16 cellular contexts compared by ENCODE assay signal in genomic region chr6:83867043-83867442, GRCh38. TPM values are rescaled to one million over a fixed set of nuclear protein-coding genes. Genes with fewer than 3 reads are reported as not detected.
DNase-seq lines count a peak whose midpoint lies in the region; ATAC-seq and TF ChIP-seq lines count a peak whose summit lies in the region.
"Had no signal": no experiment of that assay in that cellular context is flagged by ENCODE, and none has a peak within 500 bp of the region (broad histone marks: within the 10 kb centered on the region; RNA-seq: fewer than 3 reads in every experiment).

No MANE protein-coding gene starts in this region.

- ATAC-seq in RWPE2 (ENCODE audit: low read depth), result no peak
- no peak for ATAC-seq in Right ventricle myocardium superior (ENCODE audit: poor library complexity)
- ATAC-seq: SK-N-SH treated with all-trans-retinoic acid at 6 μM for 48 hours had no signal

- H3K9me3 Mint-ChIP-seq in Calu3 (ENCODE audit: low read depth, unreplicated experiment), result no peaks in the 10 kb centered on the region
- peaks cover 21% of the 10 kb centered on the region for H3K9me3 Mint-ChIP-seq in endodermal cell
- H3K9me3 Mint-ChIP-seq in CD4-positive, alpha-beta memory T cell, result peaks cover 5 to 15% (median 9%) of the 10 kb centered on the region in 8 donors

- TF ChIP-seq CTCF in Calu3 (IDR thresholded peaks at IDR 0.05; ENCODE audit: unreplicated experiment), result no peak
- TF ChIP-seq CTCF in RWPE2 (IDR thresholded peaks at IDR 0.05; ENCODE audit: poor library complexity, severe bottlenecking), result no peak
- no peak for TF ChIP-seq CTCF in endodermal cell (conservative IDR thresholded peaks at IDR 0.05)
- TF ChIP-seq CTCF in neutrophil (IDR thresholded peaks at IDR 0.05), result no peak

- H3K36me3 Mint-ChIP-seq in Calu3 (ENCODE audit: insufficient read depth, unreplicated experiment) (peaks cover 12% of the 10 kb centered on the region), endodermal cell (ENCODE audit: low read depth) (peaks cover 61% of the 10 kb centered on the region)
- peaks cover 60 to 62% of the 10 kb centered on the region in 2 donors for H3K36me3 Mint-ChIP-seq in CD4-positive, alpha-beta memory T cell

- 0 out of 2 replicates have a peak, but pooled peaks cover 4% of the 10 kb centered on the region for H3K36me3 ChIP-seq in RWPE2 (ENCODE audit: low read depth)
- H3K36me3 ChIP-seq in endodermal cell (ENCODE audit: control insufficient read depth, insufficient read depth, low read length), result peaks cover 46% of the 10 kb centered on the region
- H3K36me3 ChIP-seq in neutrophil, result peaks cover 65% of the 10 kb centered on the region
- H3K36me3 ChIP-seq in CD4-positive, alpha-beta memory T cell (ENCODE audit: insufficient read depth, low read length), result peaks cover 18% of the 10 kb centered on the region

- H3K4me1 ChIP-seq in RWPE2 (ENCODE audit: insufficient read depth, poor library complexity, severe bottlenecking) (peaks cover 26% of the 10 kb centered on the region), endodermal cell (ENCODE audit: control insufficient read depth, insufficient read depth, low read length) (no peaks in the 10 kb centered on the region), neutrophil (ENCODE audit: control insufficient read depth in 1 of 2, insufficient read depth in 1 of 2, low read depth in 1 of 2, low read length in 1 of 2) (peaks cover 15 to 29% of the 10 kb centered on the region in 2 experiments)
- no peaks in the 10 kb centered on the region for H3K4me1 ChIP-seq in CD4-positive, alpha-beta memory T cell (ENCODE audit: insufficient read depth, low read length)

- H3K27me3 ChIP-seq in RWPE2 (ENCODE audit: insufficient read depth, poor library complexity, severe bottlenecking) (no peaks in the 10 kb centered on the region), endodermal cell (ENCODE audit: control insufficient read depth, insufficient read depth, low read length, poor library complexity, severe bottlenecking) (no peaks in the 10 kb centered on the region), neutrophil (no peaks in the 10 kb centered on the region)
- no peaks in the 10 kb centered on the region for H3K27me3 ChIP-seq in CD4-positive, alpha-beta memory T cell (ENCODE audit: insufficient read depth, low read length)

- H3K4me3 ChIP-seq in RWPE2 (ENCODE audit: severe bottlenecking) (no peak overlapping the region), endodermal cell (ENCODE audit: low read length) (peak overlapping the region; percentile 51), neutrophil (ENCODE audit: low read depth in 1 of 2, low read length in 1 of 2) (no peak overlapping the region)
- H3K4me3 ChIP-seq in CD4-positive, alpha-beta memory T cell (ENCODE audit: low read length in 2 of 2), result no peak overlapping the region

- H3K27ac ChIP-seq in RWPE2 (ENCODE audit: poor library complexity, severe bottlenecking), result peak overlapping the region; percentile 84
- no peak overlapping the region for H3K27ac ChIP-seq in endodermal cell (ENCODE audit: low read depth, low read length)
- peak overlapping the region; percentile 60 for H3K27ac ChIP-seq in neutrophil
- H3K27ac ChIP-seq in CD4-positive, alpha-beta memory T cell (ENCODE audit: low read depth, low read length), result no peak overlapping the region

- H3K9me3 ChIP-seq in RWPE2 (ENCODE audit: severe bottlenecking) (no peaks in the 10 kb centered on the region), endodermal cell (ENCODE audit: control insufficient read depth, low read length) (peaks cover 24% of the 10 kb centered on the region), neutrophil (no peaks in the 10 kb centered on the region)
- H3K9me3 ChIP-seq in CD4-positive, alpha-beta memory T cell (ENCODE audit: control insufficient read depth in 1 of 2, low read length in 2 of 2), result no peaks in the 10 kb centered on the region

- H3K27me3 Mint-ChIP-seq in Calu3 (ENCODE audit: unreplicated experiment) (no peaks in the 10 kb centered on the region), endodermal cell (ENCODE audit: insufficient read depth) (no peaks in the 10 kb centered on the region)
- H3K27me3 Mint-ChIP-seq in CD4-positive, alpha-beta memory T cell, result no peaks in the 10 kb centered on the region
- H3K27me3 Mint-ChIP-seq: CD4-positive, alpha-beta T cell; IgD-negative memory B cell had no signal

- no TSS peak for BruUV-seq in Calu3 (replicated peaks; lab: Mats Ljungman, UMichigan)

- intact Hi-C loops in Calu3 (cut with micrococcal nuclease; ENCODE audit: unreplicated experiment), result no loop called here
- intact Hi-C loops in CD4-positive, alpha-beta memory T cell (cut with micrococcal nuclease), result no loop called here
- intact Hi-C loops in Right ventricle myocardium superior (cut with DNase I), result no loop called here

- H3K4me3 Mint-ChIP-seq in Calu3 (ENCODE audit: low read depth, unreplicated experiment), result no peak overlapping the region
- no peak overlapping the region for H3K4me3 Mint-ChIP-seq in endodermal cell
- no peak overlapping the region for H3K4me3 Mint-ChIP-seq in CD4-positive, alpha-beta memory T cell

- peaks cover 29% of the 10 kb centered on the region for H3K4me1 Mint-ChIP-seq in Calu3 (ENCODE audit: low read depth, unreplicated experiment)
- H3K4me1 Mint-ChIP-seq in endodermal cell, result no peaks in the 10 kb centered on the region
- H3K4me1 Mint-ChIP-seq in CD4-positive, alpha-beta memory T cell, result peaks cover 16 to 28% (median 16%) of the 10 kb centered on the region in 4 donors

- peak overlapping the region; percentile 80 for H3K27ac Mint-ChIP-seq in Calu3 (ENCODE audit: unreplicated experiment)
- H3K27ac Mint-ChIP-seq in endodermal cell, result no peak overlapping the region
- no peak overlapping the region for H3K27ac Mint-ChIP-seq in CD4-positive, alpha-beta memory T cell
- H3K27ac Mint-ChIP-seq: CD4-positive, alpha-beta T cell had no signal

- CTCF ChIA-PET in Calu3 (lab: Charles Lee), result no interaction called here
- CTCF ChIA-PET in CD4-positive, alpha-beta memory T cell (lab: Charles Lee; ENCODE audit: partially characterized antibody), result no interaction called here

- no peak overlapping the region for H3K9ac ChIP-seq in endodermal cell (ENCODE audit: extremely low read depth, low read length, poor library complexity, severe bottlenecking)

- POLR2A ChIA-PET in CD4-positive, alpha-beta memory T cell (lab: Charles Lee; ENCODE audit: partially characterized antibody), result no interaction called here

- DNase-seq in Calu3, result no peak
- DNase-seq in RWPE2 (ENCODE audit: low spot score), result no peak
- DNase-seq in endodermal cell, result no peak
- no peak for DNase-seq in CD4-positive, alpha-beta memory T cell
- no peak for DNase-seq in Right ventricle myocardium superior
- DNase-seq in activated gamma-delta T cell (lab: John Stamatoyannopoulos, UW), result no peak
- no peak for DNase-seq in GM19240 (ENCODE audit: insufficient read length, low spot score)
- DNase-seq: CD4-positive, alpha-beta T cell; DMS79 treated with DMSO at 0.1 percent for 48 hours; GDM1; NCI-H1417 treated with DMSO at 0.1 percent for 48 hours; NCI-H2029 treated with DMSO at 0.1 percent for 48 hours; NCI-H510A treated with DMSO at 0.1 percent for 48 hours had no signal

RNA-seq across cellular contexts. Expression of gene CYB5R4, which starts 7.6 kb away (rescaled TPM):
- total RNA-seq in Calu3 (2022) (23.3 and 28.3 TPM in 2 replicates), endodermal cell (10 to 100 TPM; 13.7 to 18.9 TPM), Right ventricle myocardium superior (13.2 TPM)
- polyA plus RNA-seq in endodermal cell (2013, experiment 1 of 2), result 12.7 TPM
- 12.8 TPM for polyA plus RNA-seq in endodermal cell (2013, experiment 2 of 2)
- total RNA-seq in CD4-positive, alpha-beta memory T cell, result 10 to 100 TPM; 24.0 to 26.2 TPM
- 10 to 100 TPM; 32.0 to 45.2 TPM for polyA plus RNA-seq in CD4-positive, alpha-beta memory T cell

RNA-seq across cellular contexts. Expression of gene RIPPLY2, which starts 13.9 kb away (rescaled TPM):
- total RNA-seq in Calu3 (2022) (0.31 TPM in 1 of 2 replicates, not detected in the other), endodermal cell (1 to 10 TPM in 1 of 2 donors, under 1 TPM in 1; 0.07 to 1.2 TPM), Right ventricle myocardium superior (not detected)
- not detected for polyA plus RNA-seq in endodermal cell (2013, experiment 1 of 2)
- polyA plus RNA-seq in endodermal cell (2013, experiment 2 of 2), result not detected
- not detected for total RNA-seq in CD4-positive, alpha-beta memory T cell
- not detected for polyA plus RNA-seq in CD4-positive, alpha-beta memory T cell
- total RNA-seq: CD4-positive, alpha-beta T cell had no signal
- polyA plus RNA-seq: IgD-negative memory B cell had no signal

Comparison
In these comparisons a context has a peak if more than half of its experiments do, and no peak if none do; other contexts are left out.
1. H3K27ac ChIP-seq: peak in RWPE2 (single experiment) and neutrophil (single experiment); none in endodermal cell (single experiment) and CD4-positive, alpha-beta memory T cell (single experiment).